In the genomic region with DNA sequence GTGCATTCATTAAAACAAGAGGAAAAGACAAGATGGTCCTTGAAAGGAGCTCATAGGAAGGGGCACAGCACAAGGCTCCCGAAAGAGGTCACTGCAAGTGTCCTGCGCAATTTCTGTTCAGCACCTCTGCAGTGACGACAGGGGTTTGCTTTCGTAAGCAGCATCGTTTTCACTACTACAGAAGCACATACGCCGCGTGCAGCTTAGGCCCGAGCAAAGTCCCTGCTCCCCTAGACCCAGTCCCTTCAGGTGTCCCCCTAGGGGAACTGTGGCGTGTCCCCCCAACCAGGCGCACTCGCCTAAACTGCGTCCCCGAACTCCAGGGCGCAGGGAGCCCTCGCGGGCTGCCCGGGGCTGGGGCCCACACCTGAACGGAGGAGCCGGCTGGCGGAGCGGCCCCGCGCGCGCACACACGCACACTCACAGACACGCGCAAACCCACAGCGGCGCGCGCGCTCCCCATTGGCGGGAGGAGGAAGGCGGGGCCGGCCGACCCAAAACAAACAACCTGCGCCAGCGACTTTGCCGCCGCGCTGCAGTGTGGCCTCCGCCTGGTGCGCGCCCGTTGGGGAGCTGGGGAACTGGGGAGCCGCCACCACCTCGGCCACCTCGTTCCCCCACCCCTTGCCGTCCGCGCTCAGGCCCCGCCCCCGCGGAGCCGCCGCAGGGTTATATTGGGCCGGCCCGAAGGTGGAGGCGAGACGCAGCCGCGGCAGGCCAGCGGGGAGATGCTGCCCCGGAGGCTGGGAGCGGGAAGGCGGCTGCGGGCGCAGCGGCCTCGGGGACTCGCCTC, we compare ENCODE assay signal across 9 cellular contexts. TPM values are rescaled to one million over a fixed set of nuclear protein-coding genes. Genes with fewer than 3 reads are reported as not detected.
DNase-seq lines count a peak whose midpoint lies in the region; ATAC-seq and TF ChIP-seq lines count a peak whose summit lies in the region.
"Had no signal": no experiment of that assay in that cellular context is flagged by ENCODE, and none has a peak within 500 bp of the region (broad histone marks: within the 10 kb centered on the region; RNA-seq: fewer than 3 reads in every experiment).

Gene FOXQ1 (plus strand): TSS at position 699 of the 793 bp plus-strand sequence. CDS start 607 bp downstream, outside the sequence.

- H2AK5ac ChIP-seq in H9 (ENCODE audit: insufficient read length, low read length), result no peak within 1 kb of the TSS

- POLR2A ChIA-PET in A673 (lab: Charles Lee; ENCODE audit: low non-redundant PET), result no interaction called here

- peak within 1 kb of the TSS; percentile 57 to 80 for H3K4me3 Mint-ChIP-seq in H9
- peak within 1 kb of the TSS; percentile 71 for H3K4me3 Mint-ChIP-seq in activated naive CD8-positive, alpha-beta T cell treated with anti-CD3 and anti-CD28 coated beads for 36 hours

- no peak within 1 kb of the TSS for H2BK15ac ChIP-seq in H9 (ENCODE audit: low read depth, low read length)

- no peak within 1 kb of the TSS for H3T11ph ChIP-seq in H9 (ENCODE audit: low read length)

- H3K4ac ChIP-seq in H9 (ENCODE audit: low read depth, low read length), result no peak within 1 kb of the TSS

- no peaks in the 10 kb centered on the region for H3K9me3 ChIP-seq in A673 (ENCODE audit: low read depth, low read length, poor library complexity, severe bottlenecking)
- no peaks in the 10 kb centered on the region for H3K9me3 ChIP-seq in H9 (ENCODE audit: control insufficient read depth, low read depth, low read length)
- peaks cover 1% of the 10 kb centered on the region for H3K9me3 ChIP-seq in left ventricle myocardium inferior (replicated peaks)

- no peak within 1 kb of the TSS for H2BK12ac ChIP-seq in H9 (ENCODE audit: insufficient read length, low read depth, low read length)

- H2AFZ ChIP-seq in H9 (ENCODE audit: low read length), result no peak within 1 kb of the TSS

- no peak within 1 kb of the TSS for H3K14ac ChIP-seq in H9 (ENCODE audit: insufficient read depth, low read length)

- peak within 1 kb of the TSS; percentile 59 for H3K4me2 ChIP-seq in H9 (ENCODE audit: insufficient read depth, insufficient read length, low read length)

- WGBS in H9 (ENCODE audit: extremely low coverage, insufficient read length, low lambda C conversion rate), result no CpG with 5 or more reads among the region's 73 CpGs

- no peak within 1 kb of the TSS for H3K9ac ChIP-seq in H9 (ENCODE audit: extremely low read depth, insufficient read length, low read length)

- H2BK5ac ChIP-seq in H9 (ENCODE audit: insufficient read length, low read length), result no peak within 1 kb of the TSS

- BruUV-seq in A673 (replicated peaks; lab: Mats Ljungman, UMichigan), result no TSS peak

- H3K27me3 ChIP-seq in A673 (replicated peaks; ENCODE audit: insufficient read depth, low read depth, low read length, poor library complexity) (peaks cover 93% of the 10 kb centered on the region), H9 (ENCODE audit: insufficient read depth, low read length) (peaks cover 67% of the 10 kb centered on the region), left ventricle myocardium inferior (ENCODE audit: low read depth) (peaks cover 99% of the 10 kb centered on the region)

- no peak within 1 kb of the TSS for H4K5ac ChIP-seq in H9 (ENCODE audit: insufficient read length, low read depth, low read length)

- H3K79me1 ChIP-seq in H9 (ENCODE audit: insufficient read depth, low read depth, low read length, poor library complexity, severe bottlenecking), result no peaks in the 10 kb centered on the region

- no peaks in the 10 kb centered on the region for H3K36me3 Mint-ChIP-seq in H9 (ENCODE audit: insufficient read depth in 1 of 3, low read depth in 3 of 3)
- H3K36me3 Mint-ChIP-seq in activated naive CD8-positive, alpha-beta T cell treated with anti-CD3 and anti-CD28 coated beads for 36 hours, result no peaks in the 10 kb centered on the region

- H3K23ac ChIP-seq in H9 (ENCODE audit: insufficient read length, low read depth, low read length), result no peak within 1 kb of the TSS

- DNase-seq in A673 (ENCODE audit: low spot score) (peak; percentile 21), H9 (peak; percentile 64), left ventricle myocardium inferior (no peak), retinal pigment epithelial cell (ENCODE audit: low read depth) (no peak), GM19238 (ENCODE audit: insufficient read length, low spot score) (no peak)
- peak; percentile 25 for DNase-seq in activated naive CD8-positive, alpha-beta T cell treated with anti-CD3 and anti-CD28 coated beads for 36 hours

- H3K27me3 Mint-ChIP-seq in H9 (ENCODE audit: low read depth), result peaks cover 98% of the 10 kb centered on the region
- H3K27me3 Mint-ChIP-seq in activated naive CD8-positive, alpha-beta T cell treated with anti-CD3 and anti-CD28 coated beads for 36 hours, result peaks cover 84% of the 10 kb centered on the region

- H3K27ac ChIP-seq in A673 (ENCODE audit: low read depth, low read length, poor library complexity, severe bottlenecking) (no peak within 1 kb of the TSS), H9 (ENCODE audit: insufficient read length, low read depth, low read length) (no peak within 1 kb of the TSS), left ventricle myocardium inferior (replicated peaks) (no peak within 1 kb of the TSS)

- H3K18ac ChIP-seq in H9 (ENCODE audit: insufficient read length, low read depth, low read length), result no peak within 1 kb of the TSS

- no peak within 1 kb of the TSS for H3K56ac ChIP-seq in H9 (ENCODE audit: insufficient read length, low read depth, low read length)

- intact Hi-C loops in A673 (cut with micrococcal nuclease; ENCODE audit: unreplicated experiment) (no loop called here), left ventricle myocardium inferior (cut with micrococcal nuclease) (no loop called here)

- TF ChIP-seq CTCF in A673 (conservative IDR thresholded peaks at IDR 0.05; ENCODE audit: low read depth, low read length) (no peak), H9 (conservative IDR thresholded peaks at IDR 0.05) (no peak), left ventricle myocardium inferior (IDR thresholded peaks at IDR 0.05; ENCODE audit: borderline replicate concordance) (no peak), retinal pigment epithelial cell (conservative IDR thresholded peaks at IDR 0.05; ENCODE audit: low read depth, low read length) (no peak)

- H4K8ac ChIP-seq in H9 (replicated peaks; ENCODE audit: insufficient read length, low read depth, low read length), result no peak within 1 kb of the TSS

- no peak within 1 kb of the TSS for H2BK120ac ChIP-seq in H9 (ENCODE audit: low read depth, low read length, poor library complexity, severe bottlenecking)

- H3K4me1 ChIP-seq in A673 (ENCODE audit: insufficient read depth, low read length, poor library complexity, severe bottlenecking) (peaks cover 9% of the 10 kb centered on the region), H9 (ENCODE audit: insufficient read depth, low read length) (no peaks in the 10 kb centered on the region), left ventricle myocardium inferior (peaks cover 36% of the 10 kb centered on the region)

- H2BK20ac ChIP-seq in H9 (ENCODE audit: low read depth, low read length, poor library complexity, severe bottlenecking), result no peak within 1 kb of the TSS

- H3K27ac Mint-ChIP-seq in H9, result no peak within 1 kb of the TSS
- no peak within 1 kb of the TSS for H3K27ac Mint-ChIP-seq in activated naive CD8-positive, alpha-beta T cell treated with anti-CD3 and anti-CD28 coated beads for 36 hours

- no peaks in the 10 kb centered on the region for H3K79me2 ChIP-seq in H9 (ENCODE audit: insufficient read depth, low read length)

- H3K9me3 Mint-ChIP-seq in H9, result peaks cover 0 to 8% of the 10 kb centered on the region in 2 experiments; a peak in 4 of 5 replicates
- H3K9me3 Mint-ChIP-seq in activated naive CD8-positive, alpha-beta T cell treated with anti-CD3 and anti-CD28 coated beads for 36 hours, result no peaks in the 10 kb centered on the region

- no peaks in the 10 kb centered on the region for H4K20me1 ChIP-seq in H9 (ENCODE audit: control insufficient read depth, insufficient read depth, insufficient read length)

- no peaks in the 10 kb centered on the region for H3K36me3 ChIP-seq in A673 (ENCODE audit: insufficient read depth, low read length, poor library complexity, severe bottlenecking)
- no peaks in the 10 kb centered on the region for H3K36me3 ChIP-seq in left ventricle myocardium inferior

- CTCF ChIA-PET in A673 (lab: Charles Lee), result no interaction called here

- H3K4me3 ChIP-seq in A673 (ENCODE audit: low read depth, low read length, poor library complexity, severe bottlenecking) (peak within 1 kb of the TSS; percentile 25), left ventricle myocardium inferior (peak within 1 kb of the TSS; percentile 63), retinal pigment epithelial cell (ENCODE audit: low read length) (peak within 1 kb of the TSS; percentile 79)

- H3K4me1 Mint-ChIP-seq in H9, result peaks cover 21 to 27% of the 10 kb centered on the region in 2 experiments
- peaks cover 20% of the 10 kb centered on the region for H3K4me1 Mint-ChIP-seq in activated naive CD8-positive, alpha-beta T cell treated with anti-CD3 and anti-CD28 coated beads for 36 hours

- peaks cover 9% of the 10 kb centered on the region for H3K23me2 ChIP-seq in H9 (ENCODE audit: insufficient read length, low read depth, low read length, poor library complexity, severe bottlenecking)

- no peak within 1 kb of the TSS for H4K91ac ChIP-seq in H9 (ENCODE audit: insufficient read length, low read depth, low read length)

- ATAC-seq in HG02759 (IDR thresholded peaks at IDR 0.05; ENCODE audit: unreplicated experiment), result no peak
- ATAC-seq in GM18907 (IDR thresholded peaks at IDR 0.05; ENCODE audit: unreplicated experiment), result no peak

RNA-seq across cellular contexts. Expression of gene FOXQ1, which starts in this region (rescaled TPM):
- total RNA-seq in A673 (2021) (not detected in 2 replicates), H9 (2021) (0.15 TPM in 1 of 2 replicates, not detected in the other), left ventricle myocardium inferior (not detected)
- not detected for total RNA-seq in activated naive CD8-positive, alpha-beta T cell treated with anti-CD3 and anti-CD28 coated beads for 36 hours
- total RNA-seq: dermis microvascular lymphatic vessel endothelial cell had no signal

Comparison
In these comparisons a context has a peak if more than half of its experiments do, and no peak if none do; other contexts are left out.
1. Peak in DNase-seq and H3K4me3 ChIP-seq in A673; RNA of the gene not detected or under 1 TPM.
2. Peak in DNase-seq and H3K4me2 ChIP-seq in H9; RNA of the gene not detected or under 1 TPM.
3. Peak in DNase-seq in activated naive CD8-positive, alpha-beta T cell treated with anti-CD3 and anti-CD28 coated beads for 36 hours; RNA of the gene not detected or under 1 TPM.
4. H3K4me3 ChIP-seq: peak in every context shown above with its lines; median percentile 79 in retinal pigment epithelial cell; 63 in left ventricle myocardium inferior; 25 in A673.